ENCODE assay signal across 8 cellular contexts in genomic region chr3:197394464-197395321, GRCh38.
DNase-seq lines count a peak whose midpoint lies in the region; ATAC-seq and TF ChIP-seq lines count a peak whose summit lies in the region.

No MANE protein-coding gene starts in this region.

- no peak for TF ChIP-seq CTCF in AG09319 (IDR thresholded peaks at IDR 0.05; ENCODE audit: low read depth, low read length)
- no peak for TF ChIP-seq CTCF in choroid plexus epithelial cell (conservative IDR thresholded peaks at IDR 0.05; ENCODE audit: low read depth, low read length)
- TF ChIP-seq CTCF in neural crest cell (conservative IDR thresholded peaks at IDR 0.05), result no peak

- no peaks in the 10 kb centered on the region for H3K36me3 Mint-ChIP-seq in neural crest cell (ENCODE audit: low read depth)

- H3K27me3 Mint-ChIP-seq in neural crest cell (ENCODE audit: low read depth), result peaks cover 4% of the 10 kb centered on the region

- DNase-seq in AG09319 (ENCODE audit: extremely low read depth, low read depth) (peak; percentile 76), RPMI7951 (ENCODE audit: low read depth) (peak; percentile 100), choroid plexus epithelial cell (ENCODE audit: low read depth) (peak; percentile 97), neural crest cell (ENCODE audit: low read depth, low spot score) (no peak), SIG-M5 treated with dmso at 0.1 percent for 504 hours (lab: John Stamatoyannopoulos, UW; ENCODE audit: unreplicated experiment) (no peak), NCI-H2107 (lab: John Stamatoyannopoulos, UW) (no peak)
- no peak for DNase-seq in stimulated activated naive CD4-positive, alpha-beta T cell treated with Interleukin-2 at 50 U/mL for 16 hours (lab: John Stamatoyannopoulos, UW)

- H3K9me3 Mint-ChIP-seq in neural crest cell, result no peaks in the 10 kb centered on the region

- peak; percentile 94 for ATAC-seq in GM21619 (IDR thresholded peaks at IDR 0.05; ENCODE audit: unreplicated experiment)

- H3K27ac Mint-ChIP-seq in neural crest cell (ENCODE audit: unreplicated experiment), result peak overlapping the region; percentile 37

- H3K4me1 Mint-ChIP-seq in neural crest cell, result no peaks in the 10 kb centered on the region

- no peak overlapping the region for H3K4me3 ChIP-seq in choroid plexus epithelial cell (ENCODE audit: low read depth, low read length)

- H3K4me3 Mint-ChIP-seq in neural crest cell, result no peak overlapping the region

Comparison
In these comparisons a context has a peak if more than half of its experiments do, and no peak if none do; other contexts are left out.
1. DNase-seq: peak in AG09319 (single experiment), RPMI7951 (single experiment) and choroid plexus epithelial cell (single experiment); none in neural crest cell (single experiment), SIG-M5 treated with dmso at 0.1 percent for 504 hours (single experiment), stimulated activated naive CD4-positive, alpha-beta T cell treated with Interleukin-2 at 50 U/mL for 16 hours (single experiment) and NCI-H2107 (single experiment).